In genomic region chr7:93316730-93317129, GRCh38 we compare ENCODE assay signal across 17 cellular contexts.
"Had no signal": no experiment of that assay in that cellular context is flagged by ENCODE, and none has a peak within 500 bp of the region (broad histone marks: within the 10 kb centered on the region; RNA-seq: fewer than 3 reads in every experiment).

No MANE protein-coding gene starts in this region.

- H3K9me3 ChIP-seq: esophagus muscularis mucosa, lower lobe of right lung, testis had no signal

- H3K27me3 Mint-ChIP-seq: activated CD4-positive, alpha-beta memory T cell treated with anti-CD3 and anti-CD28 coated beads for 36 hours; natural killer cell treated with Interleukin-12 subunit alpha and Interleukin-12 subunit beta and Interleukin-15 and Interleukin-18, amount 100 ng/mL, for 72 hours; type B pancreatic cell had no signal

- H3K4me3 ChIP-seq: esophagus muscularis mucosa, lower lobe of right lung, skin epidermis, testis had no signal

- H3K4me1 ChIP-seq: esophagus muscularis mucosa, lower lobe of right lung, testis had no signal

- DNase-seq: activated CD4-positive, alpha-beta memory T cell treated with anti-CD3 and anti-CD28 coated beads for 36 hours; activated naive CD4-positive, alpha-beta T cell treated with anti-CD3 and anti-CD28 coated beads for 36 hours; activated T-cell treated with anti-CD3 and anti-CD28 coated beads for 4 hours; aorta; effector memory CD4-positive, alpha-beta T cell; glutamatergic neuron; hypothalamus; lower lobe of right lung; nucleus accumbens; retina; testis had no signal

- H3K27ac Mint-ChIP-seq: activated CD4-positive, alpha-beta memory T cell treated with anti-CD3 and anti-CD28 coated beads for 36 hours; activated naive CD4-positive, alpha-beta T cell treated with anti-CD3 and anti-CD28 coated beads for 36 hours; activated T-helper 2 cell treated with anti-CD3 and anti-CD28 coated beads, Interferon-gamma antibody, Interleukin-2, Interleukin-4, amounts not matched to agents 10 μg/mL and 5 μg/mL and 100 μg/mL, durations not matched to agents 14 hours and 24 hours and 36 hours; natural killer cell treated with Interleukin-12 subunit alpha and Interleukin-12 subunit beta and Interleukin-15 and Interleukin-18, amount 100 ng/mL, for 72 hours; T-helper 2 cell treated with Interferon-gamma antibody and Interleukin-4, amounts not matched to agents 5 μg/mL and 100 μg/mL, for 36 hours; type B pancreatic cell had no signal

- H3K27me3 ChIP-seq: esophagus muscularis mucosa, testis had no signal

- ATAC-seq: lower lobe of right lung; natural killer cell treated with Interleukin-12 subunit alpha and Interleukin-12 subunit beta and Interleukin-15 and Interleukin-18, amount 100 ng/mL, for 72 hours had no signal

- H3K9me3 Mint-ChIP-seq: activated CD4-positive, alpha-beta memory T cell treated with anti-CD3 and anti-CD28 coated beads for 36 hours; activated naive CD4-positive, alpha-beta T cell treated with anti-CD3 and anti-CD28 coated beads for 36 hours; activated T-helper 2 cell treated with anti-CD3 and anti-CD28 coated beads, Interferon-gamma antibody, Interleukin-2, Interleukin-4, amounts not matched to agents 10 μg/mL and 5 μg/mL and 100 μg/mL, durations not matched to agents 14 hours and 24 hours and 36 hours; natural killer cell treated with Interleukin-12 subunit alpha and Interleukin-12 subunit beta and Interleukin-15 and Interleukin-18, amount 100 ng/mL, for 72 hours; T-helper 2 cell treated with Interferon-gamma antibody and Interleukin-4, amounts not matched to agents 5 μg/mL and 100 μg/mL, for 36 hours; type B pancreatic cell had no signal

- H3K27ac ChIP-seq: esophagus muscularis mucosa, lower lobe of right lung, skin epidermis, testis had no signal

- H3K4me3 Mint-ChIP-seq: activated CD4-positive, alpha-beta memory T cell treated with anti-CD3 and anti-CD28 coated beads for 36 hours; activated naive CD4-positive, alpha-beta T cell treated with anti-CD3 and anti-CD28 coated beads for 36 hours; natural killer cell treated with Interleukin-12 subunit alpha and Interleukin-12 subunit beta and Interleukin-15 and Interleukin-18, amount 100 ng/mL, for 72 hours; T-helper 2 cell treated with Interferon-gamma antibody and Interleukin-4, amounts not matched to agents 5 μg/mL and 100 μg/mL, for 36 hours; type B pancreatic cell had no signal
